ENCODE assay signal across 2 cellular contexts in genomic region chr5:176704817-176705216, GRCh38.
TF ChIP-seq lines count a peak whose summit lies in the region.

No MANE protein-coding gene starts in this region.

TF ChIP-seq in HEK293, 187 proteins besides CTCF, POLR2A, EP300 and RAD21:
- TF ChIP-seq ATF2 (tag by site-specific recombination; IDR thresholded peaks at IDR 0.05; ENCODE audit: low read depth) (no peak), ZNF341 (tag by site-specific recombination; IDR thresholded peaks at IDR 0.05; ENCODE audit: low read depth) (peak; percentile 82)

TF ChIP-seq in H1, 55 proteins besides CTCF, POLR2A, EP300 and RAD21:
- TF ChIP-seq CEBPB (IDR thresholded peaks at IDR 0.05; ENCODE audit: low read depth, low read length) (no peak), HDAC6 (IDR thresholded peaks at IDR 0.05; ENCODE audit: low read depth, low read length) (no peak), GABPA (IDR thresholded peaks at IDR 0.05; ENCODE audit: borderline replicate concordance, insufficient read depth, low read length) (no peak), TAF1 (IDR thresholded peaks at IDR 0.05; ENCODE audit: low read depth, low read length) (no peak), NRF1 (IDR thresholded peaks at IDR 0.05; ENCODE audit: low read depth, low read length) (no peak), CHD1 (IDR thresholded peaks at IDR 0.05; ENCODE audit: low read depth, low read length) (no peak), ASH2L (IDR thresholded peaks at IDR 0.05; ENCODE audit: low read length) (no peak), RXRA (IDR thresholded peaks at IDR 0.05; ENCODE audit: insufficient read depth, low read depth, low read length) (no peak), RBBP5 (IDR thresholded peaks at IDR 0.05; ENCODE audit: borderline replicate concordance, low read depth, low read length) (no peak), ZNF274 (IDR thresholded peaks at IDR 0.05; ENCODE audit: borderline replicate concordance, extremely low read depth, low read length) (no peak), CREB1 (IDR thresholded peaks at IDR 0.05) (no peak), USF2 (IDR thresholded peaks at IDR 0.05; ENCODE audit: low read length) (no peak), BCL11A (IDR thresholded peaks at IDR 0.05; ENCODE audit: low read depth in 2 of 2, low read length in 2 of 2) (no peak), ATF3 (IDR thresholded peaks at IDR 0.05; ENCODE audit: insufficient read depth, low read depth, low read length) (no peak), KDM4A (IDR thresholded peaks at IDR 0.05; ENCODE audit: low read depth, low read length, severe bottlenecking) (no peak)
